In genomic region chr15:56532766-56533455, GRCh38 we compare ENCODE assay signal across 16 cellular contexts.
DNase-seq lines count a peak whose midpoint lies in the region; ATAC-seq and TF ChIP-seq lines count a peak whose summit lies in the region.
"Had no signal": no experiment of that assay in that cellular context is flagged by ENCODE, and none has a peak within 500 bp of the region (broad histone marks: within the 10 kb centered on the region; RNA-seq: fewer than 3 reads in every experiment).

No MANE protein-coding gene starts in this region.

- H3K4me1 ChIP-seq in osteoblast (ENCODE audit: insufficient read depth, low read length): peaks cover 3% of the 10 kb centered on the region
- H3K4me1 ChIP-seq: left lung had no signal

- H3K36me3 Mint-ChIP-seq in CD4-positive, alpha-beta T cell (ENCODE audit: low read depth): no peaks in the 10 kb centered on the region
- no peaks in the 10 kb centered on the region for H3K36me3 Mint-ChIP-seq in CD14-positive monocyte
- H3K36me3 Mint-ChIP-seq: neural progenitor cell had no signal

- H2AFZ ChIP-seq in SU-DHL-6 (ENCODE audit: low read depth, low read length, severe bottlenecking): no peak overlapping the region
- no peak overlapping the region for H2AFZ ChIP-seq in osteoblast (ENCODE audit: low read length)

- H3K36me3 ChIP-seq in SU-DHL-6 (ENCODE audit: low read length) (no peaks in the 10 kb centered on the region), osteoblast (ENCODE audit: insufficient read depth, low read length) (no peaks in the 10 kb centered on the region)
- H3K36me3 ChIP-seq: left lung, neural progenitor cell, SJCRH30 had no signal

- intact Hi-C loops in CD4-positive, alpha-beta T cell (cut with DNase I, micrococcal nuclease): no loop called here
- intact Hi-C loops in CD14-positive monocyte (cut with micrococcal nuclease): no loop called here

- TF ChIP-seq CTCF in GM12865 (IDR thresholded peaks at IDR 0.05; ENCODE audit: insufficient read depth, low read depth, low read length, missing control alignments) (no peak), SU-DHL-6 (IDR thresholded peaks at IDR 0.05; ENCODE audit: insufficient read depth, low read length, poor library complexity, severe bottlenecking) (no peak), osteoblast (IDR thresholded peaks at IDR 0.05; ENCODE audit: extremely low read depth, low read depth, low read length) (no peak), RWPE1 (conservative IDR thresholded peaks at IDR 0.05; ENCODE audit: low read depth) (no peak), CD14-positive monocyte (IDR thresholded peaks at IDR 0.05) (no peak)
- TF ChIP-seq CTCF in CD4-positive, alpha-beta T cell (IDR thresholded peaks at IDR 0.05): no peak

- no peaks in the 10 kb centered on the region for H3K27me3 Mint-ChIP-seq in CD4-positive, alpha-beta T cell
- no peaks in the 10 kb centered on the region for H3K27me3 Mint-ChIP-seq in CD14-positive monocyte (ENCODE audit: low read depth in 3 of 3)

- no peaks in the 10 kb centered on the region for H3K9me2 ChIP-seq in SU-DHL-6 (replicated peaks; ENCODE audit: insufficient read depth, low read length)

- no peaks in the 10 kb centered on the region for H4K20me1 ChIP-seq in SU-DHL-6 (ENCODE audit: low read depth, low read length)
- H4K20me1 ChIP-seq in osteoblast (ENCODE audit: insufficient read depth, low read length): no peaks in the 10 kb centered on the region

- peaks cover 31% of the 10 kb centered on the region for H3F3A ChIP-seq in SU-DHL-6 (ENCODE audit: insufficient read depth)

- peak overlapping the region; percentile 36 for H3K9ac ChIP-seq in SU-DHL-6 (ENCODE audit: low read length)
- H3K9ac ChIP-seq: neural progenitor cell had no signal

- CTCF ChIA-PET in RWPE1 (lab: Yijun Ruan, JAX): interaction anchor here (0.7 kb wide), 1 partner anchor 85 kb away, joined by 3 read pairs; no protein-coding TSS in a partner anchor
- CTCF ChIA-PET in CD4-positive, alpha-beta T cell (lab: Charles Lee): no interaction called here

- H3K27me3 ChIP-seq in SU-DHL-6 (ENCODE audit: low read length) (no peaks in the 10 kb centered on the region), osteoblast (ENCODE audit: insufficient read depth, low read length) (peaks cover 6% of the 10 kb centered on the region)
- no peaks in the 10 kb centered on the region for H3K27me3 ChIP-seq in CD4-positive, alpha-beta T cell (ENCODE audit: control insufficient read depth, insufficient read depth, low read length)
- H3K27me3 ChIP-seq: left lung, neural progenitor cell, SJCRH30 had no signal

- no peak for ATAC-seq in CD4-positive, alpha-beta T cell (ENCODE audit: poor library complexity)
- ATAC-seq: K562, left lung had no signal

- no peaks in the 10 kb centered on the region for H3K9me3 Mint-ChIP-seq in CD4-positive, alpha-beta T cell
- H3K9me3 Mint-ChIP-seq in CD14-positive monocyte: peaks cover 0 to 3% (median 0%) of the 10 kb centered on the region in 7 donors
- H3K9me3 Mint-ChIP-seq: activated naive CD4-positive, alpha-beta T cell treated with anti-CD3 and anti-CD28 coated beads for 36 hours; neural progenitor cell had no signal

- H3K79me2 ChIP-seq in SU-DHL-6 (ENCODE audit: insufficient read depth, low read length) (no peaks in the 10 kb centered on the region), osteoblast (ENCODE audit: insufficient read depth, low read length) (no peaks in the 10 kb centered on the region)

- DNase-seq in GM12865 (ENCODE audit: low read depth) (peak; percentile 0), NCI-H187 (lab: John Stamatoyannopoulos, UW) (peak; percentile 22 to 59), osteoblast (ENCODE audit: insufficient read length, low spot score, missing footprints) (peak; percentile 35), RWPE1 (ENCODE audit: low spot score) (no peak), CD14-positive monocyte (ENCODE audit: low spot score) (no peak)
- no peak for DNase-seq in CD4-positive, alpha-beta T cell
- DNase-seq: activated naive CD4-positive, alpha-beta T cell treated with anti-CD3 and anti-CD28 coated beads for 36 hours; left lung; NCI-H748 treated with DMSO at 0.1 percent for 48 hours; SJCRH30; substantia nigra had no signal

- H3K9me3 ChIP-seq in SU-DHL-6 (ENCODE audit: insufficient read depth, low read length) (no peaks in the 10 kb centered on the region), osteoblast (ENCODE audit: low read depth, low read length) (no peaks in the 10 kb centered on the region)
- H3K9me3 ChIP-seq in CD4-positive, alpha-beta T cell (ENCODE audit: control insufficient read depth, low read length): no peaks in the 10 kb centered on the region
- H3K9me3 ChIP-seq: left lung, SJCRH30 had no signal

- peak overlapping the region; percentile 97 for H3K27ac ChIP-seq in SU-DHL-6 (ENCODE audit: low read depth, low read length)
- H3K27ac ChIP-seq in osteoblast (ENCODE audit: low read depth, low read length): no peak overlapping the region
- no peak overlapping the region for H3K27ac ChIP-seq in RWPE1
- no peak overlapping the region for H3K27ac ChIP-seq in CD4-positive, alpha-beta T cell (ENCODE audit: low read depth, low read length)
- H3K27ac ChIP-seq: epithelial cell of prostate, left lung, neural progenitor cell, SJCRH30, skin epidermis had no signal

- POLR2A ChIA-PET in RWPE1 (lab: Yijun Ruan, JAX; ENCODE audit: low non-redundant PET): no interaction called here
- POLR2A ChIA-PET in CD4-positive, alpha-beta T cell (lab: Charles Lee): interaction anchor here (0.6 kb wide), 1 partner anchor 335 kb away, joined by 3 read pairs; no protein-coding TSS in a partner anchor

- H3K4me3 Mint-ChIP-seq in CD4-positive, alpha-beta T cell: no peak overlapping the region
- H3K4me3 Mint-ChIP-seq in CD14-positive monocyte: no peak overlapping the region
- H3K4me3 Mint-ChIP-seq: activated naive CD4-positive, alpha-beta T cell treated with anti-CD3 and anti-CD28 coated beads for 36 hours; neural progenitor cell had no signal

- no peak overlapping the region for H3K4me3 ChIP-seq in GM12865 (ENCODE audit: low read depth, low read length)
- H3K4me3 ChIP-seq in SU-DHL-6 (ENCODE audit: insufficient read depth, low read length, poor library complexity, severe bottlenecking): peak overlapping the region; percentile 1
- H3K4me3 ChIP-seq in osteoblast (ENCODE audit: insufficient read depth, low read length): no peak overlapping the region
- H3K4me3 ChIP-seq: K562, left lung, neural progenitor cell, SJCRH30, skin epidermis had no signal

- H3K4me2 ChIP-seq in SU-DHL-6 (ENCODE audit: low read depth, low read length, poor library complexity, severe bottlenecking) (peak overlapping the region; percentile 74), osteoblast (ENCODE audit: insufficient read depth, low read length) (no peak overlapping the region)
- H3K4me2 ChIP-seq: neural progenitor cell had no signal

- H3K4me1 Mint-ChIP-seq in CD4-positive, alpha-beta T cell (ENCODE audit: low read depth): peaks cover 7% of the 10 kb centered on the region
- H3K4me1 Mint-ChIP-seq in CD14-positive monocyte: no peaks in the 10 kb centered on the region
- H3K4me1 Mint-ChIP-seq: neural progenitor cell had no signal

- no peak overlapping the region for H3K27ac Mint-ChIP-seq in CD4-positive, alpha-beta T cell
- H3K27ac Mint-ChIP-seq in CD14-positive monocyte: no peak overlapping the region
- H3K27ac Mint-ChIP-seq: activated naive CD4-positive, alpha-beta T cell treated with anti-CD3 and anti-CD28 coated beads for 36 hours; neural progenitor cell had no signal

Comparison
In these comparisons a context has a peak if more than half of its experiments do, and no peak if none do; other contexts are left out.
1. DNase-seq: peak in GM12865 (single experiment), NCI-H187 (2 of 2) and osteoblast (single experiment); none in RWPE1 (single experiment), CD4-positive, alpha-beta T cell (0 of 10) and CD14-positive monocyte (single experiment).